In genomic region chr2:163200726-163201125, GRCh38 we compare ENCODE assay signal across 17 cellular contexts.
DNase-seq lines count a peak whose midpoint lies in the region; TF ChIP-seq lines count a peak whose summit lies in the region.
"Had no signal": no experiment of that assay in that cellular context is flagged by ENCODE, and none has a peak within 500 bp of the region (broad histone marks: within the 10 kb centered on the region; RNA-seq: fewer than 3 reads in every experiment).

No MANE protein-coding gene starts in this region.

- H3K27me3 ChIP-seq in sigmoid colon = no peaks in the 10 kb centered on the region
- H3K27me3 ChIP-seq: BLaER1 had no signal

- no peak for TF ChIP-seq POLR2A in sigmoid colon (IDR thresholded peaks at IDR 0.05)

- 87 to 92% methylated on average over 3 of the region's 3 CpGs for WGBS in sigmoid colon, 2 donors

- intact Hi-C loops in sigmoid colon (cut with DNase I) = no loop called here

- no peaks in the 10 kb centered on the region for H3K4me1 ChIP-seq in sigmoid colon
- H3K4me1 ChIP-seq: BLaER1 had no signal

- H3K4me3 ChIP-seq in fibroblast of mammary gland (ENCODE audit: control insufficient read depth, low read depth, low read length) = no peak overlapping the region
- no peak overlapping the region for H3K4me3 ChIP-seq in foreskin fibroblast (ENCODE audit: low read depth in 1 of 2, low read length in 2 of 2)
- no peak overlapping the region for H3K4me3 ChIP-seq in sigmoid colon
- H3K4me3 ChIP-seq: BLaER1, GM23338 had no signal

- H3K36me3 ChIP-seq in sigmoid colon = no peaks in the 10 kb centered on the region
- H3K36me3 ChIP-seq: BLaER1 had no signal

- peak; percentile 63 for DNase-seq in AG09319 (ENCODE audit: extremely low read depth, low read depth)
- DNase-seq in dedifferentiated amniotic fluid mesenchymal stem cell (ENCODE audit: extremely low spot score) = peak; percentile 30
- peak; percentile 44 for DNase-seq in fibroblast of mammary gland (ENCODE audit: low read depth)
- peak; percentile 2 to 55 for DNase-seq in foreskin fibroblast
- DNase-seq in SK-N-DZ (ENCODE audit: low spot score) = no peak
- no peak for DNase-seq in NCI-H524 treated with DMSO at 0.1 percent for 48 hours (lab: John Stamatoyannopoulos, UW)
- no peak for DNase-seq in anterior cingulate cortex (lab: John Stamatoyannopoulos, UW)
- DNase-seq in sigmoid colon = no peak
- DNase-seq: CD4-positive, alpha-beta T cell; CD8-positive, alpha-beta memory T cell; DMS 273 treated with DMSO at 0.1 percent for 48 hours; DMS53; DMS79 treated with DMSO at 0.1 percent for 48 hours; GF-D8; H9 had no signal

- TF ChIP-seq EP300 in sigmoid colon (IDR thresholded peaks at IDR 0.05) = no peak

- no peak for TF ChIP-seq CTCF in AG09319 (IDR thresholded peaks at IDR 0.05; ENCODE audit: low read depth, low read length)
- TF ChIP-seq CTCF in fibroblast of mammary gland (conservative IDR thresholded peaks at IDR 0.05; ENCODE audit: control insufficient read depth, insufficient read depth, low read depth, low read length) = no peak
- TF ChIP-seq CTCF in foreskin fibroblast (IDR thresholded peaks at IDR 0.05; ENCODE audit: low read depth, low read length) = no peak
- TF ChIP-seq CTCF in sigmoid colon (IDR thresholded peaks at IDR 0.05) = no peak

- peaks cover 0 to 4% (median 0%) of the 10 kb centered on the region in 4 donors for H3K9me3 ChIP-seq in sigmoid colon
- H3K9me3 ChIP-seq: BLaER1 had no signal

- no peak overlapping the region for H3K27ac ChIP-seq in sigmoid colon
- H3K27ac ChIP-seq: BLaER1 had no signal

Comparison
In these comparisons a context has a peak if more than half of its experiments do, and no peak if none do; other contexts are left out.
1. DNase-seq: peak in AG09319 (single experiment), dedifferentiated amniotic fluid mesenchymal stem cell (single experiment), fibroblast of mammary gland (single experiment) and foreskin fibroblast (2 of 2); none in SK-N-DZ (single experiment), NCI-H524 treated with DMSO at 0.1 percent for 48 hours (single experiment), anterior cingulate cortex (0 of 58) and sigmoid colon (single experiment).